Comparison of ENCODE assay signal across 1 cellular context in genomic region chr17:34991606-34992005, GRCh38.
TF ChIP-seq lines count a peak whose summit lies in the region.

No MANE protein-coding gene starts in this region.

TF ChIP-seq in GM23338, 12 proteins besides CTCF, POLR2A, EP300 and RAD21 (continued from another document):
- TF ChIP-seq ZNF462 (CRISPR knock-in tag; IDR thresholded peaks at IDR 0.05) (no peak), ZNF331 (CRISPR knock-in tag; IDR thresholded peaks at IDR 0.05; ENCODE audit: low read depth) (no peak)
- TF ChIP-seq, protein P1, sequence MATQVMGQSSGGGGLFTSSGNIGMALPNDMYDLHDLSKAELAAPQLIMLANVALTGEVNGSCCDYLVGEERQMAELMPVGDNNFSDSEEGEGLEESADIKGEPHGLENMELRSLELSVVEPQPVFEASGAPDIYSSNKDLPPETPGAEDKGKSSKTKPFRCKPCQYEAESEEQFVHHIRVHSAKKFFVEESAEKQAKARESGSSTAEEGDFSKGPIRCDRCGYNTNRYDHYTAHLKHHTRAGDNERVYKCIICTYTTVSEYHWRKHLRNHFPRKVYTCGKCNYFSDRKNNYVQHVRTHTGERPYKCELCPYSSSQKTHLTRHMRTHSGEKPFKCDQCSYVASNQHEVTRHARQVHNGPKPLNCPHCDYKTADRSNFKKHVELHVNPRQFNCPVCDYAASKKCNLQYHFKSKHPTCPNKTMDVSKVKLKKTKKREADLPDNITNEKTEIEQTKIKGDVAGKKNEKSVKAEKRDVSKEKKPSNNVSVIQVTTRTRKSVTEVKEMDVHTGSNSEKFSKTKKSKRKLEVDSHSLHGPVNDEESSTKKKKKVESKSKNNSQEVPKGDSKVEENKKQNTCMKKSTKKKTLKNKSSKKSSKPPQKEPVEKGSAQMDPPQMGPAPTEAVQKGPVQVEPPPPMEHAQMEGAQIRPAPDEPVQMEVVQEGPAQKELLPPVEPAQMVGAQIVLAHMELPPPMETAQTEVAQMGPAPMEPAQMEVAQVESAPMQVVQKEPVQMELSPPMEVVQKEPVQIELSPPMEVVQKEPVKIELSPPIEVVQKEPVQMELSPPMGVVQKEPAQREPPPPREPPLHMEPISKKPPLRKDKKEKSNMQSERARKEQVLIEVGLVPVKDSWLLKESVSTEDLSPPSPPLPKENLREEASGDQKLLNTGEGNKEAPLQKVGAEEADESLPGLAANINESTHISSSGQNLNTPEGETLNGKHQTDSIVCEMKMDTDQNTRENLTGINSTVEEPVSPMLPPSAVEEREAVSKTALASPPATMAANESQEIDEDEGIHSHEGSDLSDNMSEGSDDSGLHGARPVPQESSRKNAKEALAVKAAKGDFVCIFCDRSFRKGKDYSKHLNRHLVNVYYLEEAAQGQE (IDR thresholded peaks at IDR 0.05; ENCODE audit: unreplicated experiment): no peak
